ENCODE assay signal across 11 cellular contexts in genomic region chr1:231395996-231396385, GRCh38. TPM values are rescaled to one million over a fixed set of nuclear protein-coding genes. Genes with fewer than 3 reads are reported as not detected.
DNase-seq lines count a peak whose midpoint lies in the region; ATAC-seq, FAIRE-seq and TF ChIP-seq lines count a peak whose summit lies in the region.
"Had no signal": no experiment of that assay in that cellular context is flagged by ENCODE, and none has a peak within 500 bp of the region (broad histone marks: within the 10 kb centered on the region; RNA-seq: fewer than 3 reads in every experiment).

No MANE protein-coding gene starts in this region.

- H3K36me3 Mint-ChIP-seq in CD8-positive, alpha-beta T cell = peaks cover 8% of the 10 kb centered on the region

- CTCF ChIA-PET in CD8-positive, alpha-beta T cell (lab: Charles Lee) = interaction anchor here (0.6 kb wide), 1 partner anchor 139 kb away, joined by 3 read pairs; no protein-coding TSS in a partner anchor

- dilution Hi-C loops in keratinocyte (cut with MboI; ENCODE audit: extremely low pct_ligation_motif_present, low sequenced_read_pairs) = no loop called here

- no peak for TF ChIP-seq POLR2A in GM12892 (IDR thresholded peaks at IDR 0.05; ENCODE audit: low read depth, low read length)

- H3K4me3 Mint-ChIP-seq in CD8-positive, alpha-beta T cell = no peak overlapping the region

- H3K27ac Mint-ChIP-seq in CD8-positive, alpha-beta T cell = peak overlapping the region; percentile 20

- POLR2A ChIA-PET in CD8-positive, alpha-beta T cell (lab: Charles Lee) = interaction anchor here (1.1 kb wide), 1 partner anchor 9 kb away, joined by 3 read pairs; no protein-coding TSS in a partner anchor

- H3K4me1 Mint-ChIP-seq in CD8-positive, alpha-beta T cell (ENCODE audit: low read depth) = peaks cover 71% of the 10 kb centered on the region

- intact Hi-C loops in CD8-positive, alpha-beta T cell (cut with DNase I, micrococcal nuclease) = no loop called here
- intact Hi-C loops in sciatic nerve (cut with DNase I) = no loop called here

- no peak overlapping the region for H2AFZ ChIP-seq in keratinocyte (ENCODE audit: control insufficient read depth, low read length)

- H3K4me3 ChIP-seq in CD8-positive, alpha-beta T cell (ENCODE audit: low read depth, low read length) = no peak overlapping the region
- peak overlapping the region in 2 of 3 experiments; percentile 56 to 60 for H3K4me3 ChIP-seq in keratinocyte (ENCODE audit: control insufficient read depth in 2 of 3, extremely low read depth in 1 of 3, insufficient read depth in 2 of 3, low read depth in 1 of 3, low read length in 3 of 3)
- H3K4me3 ChIP-seq: BLaER1 had no signal

- H3K4me1 ChIP-seq in CD8-positive, alpha-beta T cell (ENCODE audit: insufficient read depth, low read length) = no peaks in the 10 kb centered on the region
- peaks cover 28% of the 10 kb centered on the region for H3K4me1 ChIP-seq in keratinocyte (ENCODE audit: control insufficient read depth, extremely low read depth, insufficient read depth, low read length)

- no peaks in the 10 kb centered on the region for H3K27me3 ChIP-seq in CD8-positive, alpha-beta T cell (ENCODE audit: insufficient read depth, low read length)
- no peaks in the 10 kb centered on the region for H3K27me3 ChIP-seq in keratinocyte (ENCODE audit: control insufficient read depth, extremely low read depth, insufficient read depth, low read length)
- H3K27me3 ChIP-seq: BLaER1 had no signal

- peak overlapping the region; percentile 63 for H3K9ac ChIP-seq in keratinocyte (ENCODE audit: control insufficient read depth, extremely low read depth, insufficient read depth, low read length)
- H3K9ac ChIP-seq: BLaER1 had no signal

- no peaks in the 10 kb centered on the region for H3K9me1 ChIP-seq in keratinocyte (ENCODE audit: control insufficient read depth, extremely low read depth, insufficient read depth, low read length)

- no peaks in the 10 kb centered on the region for H3K27me3 Mint-ChIP-seq in CD8-positive, alpha-beta T cell (ENCODE audit: low read depth)

- DNase-seq in CD8-positive, alpha-beta T cell = no peak
- DNase-seq in keratinocyte (ENCODE audit: low read depth, low spot score) (no peak), sciatic nerve (ENCODE audit: low spot score) (no peak), SKM-1 (lab: John Stamatoyannopoulos, UW; ENCODE audit: unreplicated experiment) (no peak), SW480 (ENCODE audit: low spot score) (no peak), GF-D8 (lab: John Stamatoyannopoulos, UW) (no peak), GM12892 (ENCODE audit: insufficient read length) (no peak)
- DNase-seq: NCI-H2107 had no signal

- H3K4me2 ChIP-seq in keratinocyte (ENCODE audit: control insufficient read depth, extremely low read depth, insufficient read depth, low read depth, low read length) = peak overlapping the region; percentile 90

- FAIRE-seq in keratinocyte (lab: Jason Lieb, UNC) = no peak
- no peak for FAIRE-seq in GM12892 (lab: Jason Lieb, UNC)
- FAIRE-seq: TTC549 had no signal

- no peaks in the 10 kb centered on the region for H3K9me3 Mint-ChIP-seq in CD8-positive, alpha-beta T cell

- H3K9me3 ChIP-seq in CD8-positive, alpha-beta T cell (ENCODE audit: low read length) = no peaks in the 10 kb centered on the region
- no peaks in the 10 kb centered on the region for H3K9me3 ChIP-seq in keratinocyte (ENCODE audit: control insufficient read depth, low read depth, low read length)
- H3K9me3 ChIP-seq: BLaER1 had no signal

- ATAC-seq in CD8-positive, alpha-beta T cell = no peak
- ATAC-seq in SK-N-SH treated with all-trans-retinoic acid at 6 μM for 48 hours (peak; percentile 33; the same call in 2 of the 3 replicates), sciatic nerve (peak; percentile 8)

- no peak for TF ChIP-seq CTCF in CD8-positive, alpha-beta T cell (IDR thresholded peaks at IDR 0.05)
- TF ChIP-seq CTCF in keratinocyte (optimal IDR thresholded peaks at IDR 0.05 in 1 of 3, IDR thresholded peaks at IDR 0.05 in 1 of 3, conservative IDR thresholded peaks at IDR 0.05 in 1 of 3; ENCODE audit: extremely low read depth in 1 of 3, insufficient read depth in 2 of 3, low read length in 3 of 3) = no peak

- H4K20me1 ChIP-seq in keratinocyte (ENCODE audit: control insufficient read depth, extremely low read depth, insufficient read depth, low read length) = no peaks in the 10 kb centered on the region

- peaks cover 33% of the 10 kb centered on the region for H3K79me2 ChIP-seq in keratinocyte (ENCODE audit: control insufficient read depth, insufficient read depth, low read length)

- no peaks in the 10 kb centered on the region for H3K36me3 ChIP-seq in CD8-positive, alpha-beta T cell (ENCODE audit: insufficient read depth, low read length)
- H3K36me3 ChIP-seq in keratinocyte (ENCODE audit: control insufficient read depth in 2 of 2, extremely low read depth in 1 of 2, insufficient read depth in 2 of 2, low read length in 2 of 2) = no peaks in the 10 kb centered on the region

- H3K27ac ChIP-seq in CD8-positive, alpha-beta T cell (ENCODE audit: low read depth, low read length) = no peak overlapping the region
- peak overlapping the region; percentile 82 for H3K27ac ChIP-seq in keratinocyte (ENCODE audit: control insufficient read depth, insufficient read depth, low read length)
- H3K27ac ChIP-seq: BLaER1 had no signal

TF ChIP-seq in SK-N-SH treated with all-trans-retinoic acid at 6 μM for 48 hours, 23 proteins besides CTCF, POLR2A, EP300 and RAD21 (continues in another document):
- TF ChIP-seq ZNF8 (CRISPR knock-in tag; IDR thresholded peaks at IDR 0.05) = no peak
- TF ChIP-seq GLIS3 (CRISPR knock-in tag; IDR thresholded peaks at IDR 0.05) = no peak
- TF ChIP-seq RARB (CRISPR knock-in tag; IDR thresholded peaks at IDR 0.05) = no peak
- TF ChIP-seq ESRRG (CRISPR knock-in tag; IDR thresholded peaks at IDR 0.05) = no peak
- TF ChIP-seq ZFP3 (CRISPR knock-in tag; IDR thresholded peaks at IDR 0.05) = no peak
- TF ChIP-seq ZC3H10 (CRISPR knock-in tag; IDR thresholded peaks at IDR 0.05) = no peak
- no peak for TF ChIP-seq BACH2 (CRISPR knock-in tag; IDR thresholded peaks at IDR 0.05; ENCODE audit: borderline replicate concordance)
- no peak for TF ChIP-seq CSRNP3 (CRISPR knock-in tag; IDR thresholded peaks at IDR 0.05)
- no peak for TF ChIP-seq ISL1 (CRISPR knock-in tag; IDR thresholded peaks at IDR 0.05)
- no peak for TF ChIP-seq TOX (CRISPR knock-in tag; IDR thresholded peaks at IDR 0.05; ENCODE audit: borderline replicate concordance)
- no peak for TF ChIP-seq PPARA (CRISPR knock-in tag; IDR thresholded peaks at IDR 0.05; ENCODE audit: borderline replicate concordance)
- TF ChIP-seq ARNTL (CRISPR knock-in tag; IDR thresholded peaks at IDR 0.05; ENCODE audit: borderline replicate concordance, low read depth) = no peak

RNA-seq across cellular contexts. Expression of gene EGLN1, which starts 26.1 kb away (rescaled TPM):
- 10 to 100 TPM in 1 of 2 experiments, 1 to 10 TPM in 1; 8.5 to 12.2 TPM for total RNA-seq in CD8-positive, alpha-beta T cell
- 15.5 to 34.1 TPM (median 17.6 TPM) in 3 replicates for polyA plus RNA-seq in keratinocyte
- polyA plus RNA-seq in keratinocyte (2011; ENCODE audit: low read depth) = 12.7 TPM
- 17.4 and 40.9 TPM in 2 replicates for polyA plus RNA-seq in keratinocyte (2011; cell fraction: cytosol; rRNA removed)
- 11.8 and 16.1 TPM in 2 replicates for polyA plus RNA-seq in keratinocyte (2011; cell fraction: nucleus; rRNA removed)
- polyA plus RNA-seq in keratinocyte (2012; ENCODE audit: low replicate concordance) = 18.3 and 18.7 TPM in 2 replicates
- 2.9 to 44.8 TPM (median 15.0 TPM) in 3 replicates for polyA minus RNA-seq in keratinocyte
- 22.3 TPM for polyA minus RNA-seq in keratinocyte (2011; cell fraction: cytosol; rRNA and poly(A)+ RNA removed)
- 13.2 and 15.7 TPM in 2 replicates for polyA minus RNA-seq in keratinocyte (2011; cell fraction: nucleus; rRNA and poly(A)+ RNA removed)
- total RNA-seq in sciatic nerve = 45.5 TPM
- polyA plus RNA-seq in GM12892 (2012; ENCODE audit: missing spikeins) = 28.9 TPM

RNA-seq across cellular contexts. Expression of gene SPRTN, which starts 57.9 kb away (rescaled TPM):
- 10 to 100 TPM; 30.1 to 31.8 TPM for total RNA-seq in CD8-positive, alpha-beta T cell
- polyA plus RNA-seq in keratinocyte = 15.7 to 17.4 TPM (median 16.8 TPM) in 3 replicates
- polyA plus RNA-seq in keratinocyte (2011; ENCODE audit: low read depth) = 25.1 TPM
- polyA plus RNA-seq in keratinocyte (2011; cell fraction: cytosol; rRNA removed) = 9.7 and 14.1 TPM in 2 replicates
- 19.2 and 21.0 TPM in 2 replicates for polyA plus RNA-seq in keratinocyte (2011; cell fraction: nucleus; rRNA removed)
- 6.5 and 15.9 TPM in 2 replicates for polyA plus RNA-seq in keratinocyte (2012; ENCODE audit: low replicate concordance)
- 17.3 to 33.2 TPM (median 22.5 TPM) in 3 replicates for polyA minus RNA-seq in keratinocyte
- 24.4 TPM for polyA minus RNA-seq in keratinocyte (2011; cell fraction: cytosol; rRNA and poly(A)+ RNA removed)
- polyA minus RNA-seq in keratinocyte (2011; cell fraction: nucleus; rRNA and poly(A)+ RNA removed) = 18.4 and 26.7 TPM in 2 replicates
- 10.5 TPM for total RNA-seq in sciatic nerve
- 4.4 TPM for polyA plus RNA-seq in GM12892 (2012; ENCODE audit: missing spikeins)

RNA-seq across cellular contexts. Expression of gene EXOC8, which starts 58.3 kb away (rescaled TPM):
- 10 to 100 TPM; 28.8 to 28.9 TPM for total RNA-seq in CD8-positive, alpha-beta T cell
- polyA plus RNA-seq in keratinocyte = 6.0 to 7.1 TPM (median 6.9 TPM) in 3 replicates
- polyA plus RNA-seq in keratinocyte (2011; ENCODE audit: low read depth) = 3.3 TPM
- polyA plus RNA-seq in keratinocyte (2011; cell fraction: cytosol; rRNA removed) = 2.4 and 3.7 TPM in 2 replicates
- 9.3 and 11.2 TPM in 2 replicates for polyA plus RNA-seq in keratinocyte (2011; cell fraction: nucleus; rRNA removed)
- 7.4 and 7.6 TPM in 2 replicates for polyA plus RNA-seq in keratinocyte (2012; ENCODE audit: low replicate concordance)
- 11.0 to 12.8 TPM (median 12.0 TPM) in 3 replicates for polyA minus RNA-seq in keratinocyte
- polyA minus RNA-seq in keratinocyte (2011; cell fraction: cytosol; rRNA and poly(A)+ RNA removed) = 9.8 TPM
- polyA minus RNA-seq in keratinocyte (2011; cell fraction: nucleus; rRNA and poly(A)+ RNA removed) = 11.7 and 17.5 TPM in 2 replicates
- 15.9 TPM for total RNA-seq in sciatic nerve
- polyA plus RNA-seq in GM12892 (2012; ENCODE audit: missing spikeins) = 4.7 TPM
